16 cellular contexts compared by ENCODE assay signal in the genomic region with DNA sequence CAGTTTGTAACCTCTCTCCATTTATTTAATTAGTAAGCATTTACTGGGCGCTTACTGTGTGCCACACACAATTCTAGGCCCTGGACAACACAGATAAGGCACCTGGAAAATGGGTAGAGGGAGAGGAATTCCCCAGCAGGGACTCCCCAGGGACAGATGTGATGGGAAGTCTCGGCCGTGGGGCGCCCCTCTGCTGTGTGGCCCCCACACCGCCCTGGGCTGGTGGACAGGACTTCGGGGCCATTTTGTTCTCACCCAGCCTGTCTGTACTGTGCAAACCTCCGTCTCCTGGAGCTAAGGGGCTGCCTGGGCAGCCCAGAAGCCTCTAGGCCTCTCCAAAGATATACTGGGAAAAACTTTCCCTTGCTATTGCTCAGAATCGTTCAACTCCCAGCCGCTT.
A peak's percentile ranks its signal among the peaks of the same experiment; 100 is the strongest.
DNase-seq lines count a peak whose midpoint lies in the region; ATAC-seq and TF ChIP-seq lines count a peak whose summit lies in the region.
"Had no signal": no experiment of that assay in that cellular context is flagged by ENCODE, and none has a peak within 500 bp of the region (broad histone marks: within the 10 kb centered on the region; RNA-seq: fewer than 3 reads in every experiment).

No MANE protein-coding gene starts in this region.

- H3K27ac ChIP-seq in HUES64 (ENCODE audit: low read depth, low read length) (peak overlapping the region; percentile 64), WERI-Rb-1 (peak overlapping the region; percentile 71), uterus (peak overlapping the region; percentile 79 to 83)

- intact Hi-C loops in uterus (cut with DNase I; ENCODE audit: low total_unique reads) (no loop called here), Calu3 (cut with micrococcal nuclease; ENCODE audit: unreplicated experiment) (no loop called here)

- CTCF ChIA-PET in Calu3 (lab: Charles Lee) = no interaction called here

- no TSS peak for BruUV-seq in Calu3 (replicated peaks; lab: Mats Ljungman, UMichigan)

- WGBS in HUES64 = 86% methylated on average over 9 of the region's 9 CpGs

- H3K9ac ChIP-seq in HUES64 (ENCODE audit: low read depth, low read length) = no peak overlapping the region

- DNase-seq in WERI-Rb-1 (no peak), uterus (no peak), dermis blood vessel endothelial cell (no peak), Calu3 (no peak)
- DNase-seq: CD4-positive, CD25-positive, alpha-beta regulatory T cell; DMS53; NCI-H1092; NCI-H187 treated with DMSO at 0.1 percent for 48 hours; NCI-H446; NCI-H748 treated with DMSO at 0.1 percent for 48 hours; SHP77 had no signal

- no peak for TF ChIP-seq POLR2A in uterus (IDR thresholded peaks at IDR 0.05)

- TF ChIP-seq CTCF in WERI-Rb-1 (IDR thresholded peaks at IDR 0.05; ENCODE audit: low read depth, low read length) = no peak
- TF ChIP-seq CTCF in nephron (IDR thresholded peaks at IDR 0.05; ENCODE audit: unreplicated experiment in 3 of 3) = no peak
- no peak for TF ChIP-seq CTCF in uterus (IDR thresholded peaks at IDR 0.05)
- TF ChIP-seq CTCF in Calu3 (IDR thresholded peaks at IDR 0.05; ENCODE audit: unreplicated experiment) = no peak

- H3K4me3 ChIP-seq in HUES64 (ENCODE audit: low read length) (no peak overlapping the region), WERI-Rb-1 (ENCODE audit: low read depth, low read length) (no peak overlapping the region), uterus (no peak overlapping the region)
- H3K4me3 ChIP-seq: HAP-1 had no signal

- peak overlapping the region in 2 of 3 experiments; percentile 49 to 91 for H3K27ac Mint-ChIP-seq in nephron
- no peak overlapping the region for H3K27ac Mint-ChIP-seq in Calu3 (ENCODE audit: unreplicated experiment)
- H3K27ac Mint-ChIP-seq: B cell; CD4-positive, CD25-positive, alpha-beta regulatory T cell had no signal

- no peak for ATAC-seq in HG02571 (IDR thresholded peaks at IDR 0.05; ENCODE audit: unreplicated experiment)

- H3K36me3 ChIP-seq in HUES64 (ENCODE audit: insufficient read depth, low read length) = no peaks in the 10 kb centered on the region
- no peaks in the 10 kb centered on the region for H3K36me3 ChIP-seq in WERI-Rb-1
- H3K36me3 ChIP-seq in uterus = no peaks in the 10 kb centered on the region
- H3K36me3 ChIP-seq: HAP-1 had no signal

- no peaks in the 10 kb centered on the region for H3K9me3 Mint-ChIP-seq in nephron
- H3K9me3 Mint-ChIP-seq in Calu3 (ENCODE audit: low read depth, unreplicated experiment) = peaks cover 3% of the 10 kb centered on the region

- H3K4me1 ChIP-seq in HUES64 (ENCODE audit: insufficient read depth, low read length) (peaks cover 16% of the 10 kb centered on the region), uterus (peaks cover 7 to 10% of the 10 kb centered on the region in 2 donors)

- H3K4me1 Mint-ChIP-seq in nephron (peaks cover 65% of the 10 kb centered on the region), Calu3 (ENCODE audit: low read depth, unreplicated experiment) (peaks cover 48% of the 10 kb centered on the region)

- H3K4me3 Mint-ChIP-seq in nephron (no peak overlapping the region), Calu3 (ENCODE audit: low read depth, unreplicated experiment) (no peak overlapping the region)
- H3K4me3 Mint-ChIP-seq: B cell; CD4-positive, CD25-positive, alpha-beta regulatory T cell had no signal

- H3K27me3 ChIP-seq in HUES64 (ENCODE audit: insufficient read depth, low read length) (no peaks in the 10 kb centered on the region), WERI-Rb-1 (ENCODE audit: insufficient read depth, low read depth, severe bottlenecking) (no peaks in the 10 kb centered on the region), uterus (no peaks in the 10 kb centered on the region)

- H3K27me3 Mint-ChIP-seq in nephron (ENCODE audit: low read depth) (peaks cover 18% of the 10 kb centered on the region), Calu3 (ENCODE audit: unreplicated experiment) (no peaks in the 10 kb centered on the region)

- no peaks in the 10 kb centered on the region for H3K9me3 ChIP-seq in HUES64 (ENCODE audit: insufficient read depth, low read depth, low read length)
- no peaks in the 10 kb centered on the region for H3K9me3 ChIP-seq in WERI-Rb-1 (ENCODE audit: severe bottlenecking)
- no peaks in the 10 kb centered on the region for H3K9me3 ChIP-seq in uterus
- H3K9me3 ChIP-seq: HAP-1 had no signal

- no peaks in the 10 kb centered on the region for H3K36me3 Mint-ChIP-seq in nephron (ENCODE audit: low read depth)
- peaks cover 19% of the 10 kb centered on the region for H3K36me3 Mint-ChIP-seq in Calu3 (ENCODE audit: insufficient read depth, unreplicated experiment)
- H3K36me3 Mint-ChIP-seq: CD4-positive, CD25-positive, alpha-beta regulatory T cell had no signal
